23 cellular contexts compared by ENCODE assay signal in the genomic region with DNA sequence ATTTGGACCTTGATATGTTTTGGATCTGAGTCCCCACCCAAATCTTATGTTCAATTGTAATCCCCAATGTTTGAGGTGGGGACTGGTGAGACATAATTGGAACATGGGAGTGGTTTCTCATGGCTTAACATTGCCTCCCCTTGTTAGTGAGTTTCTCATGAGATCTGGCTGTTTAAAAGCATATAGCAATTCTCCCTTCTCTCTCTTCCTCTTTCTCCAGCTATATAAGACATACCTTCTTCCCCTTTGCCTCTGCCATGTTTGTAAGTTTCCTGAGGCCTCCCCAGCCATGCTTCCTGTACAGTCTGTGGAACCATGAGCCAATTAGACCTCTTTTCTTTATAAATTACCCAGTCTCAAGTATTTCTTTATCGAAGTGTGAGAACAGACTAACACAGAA.
"Had no signal": no experiment of that assay in that cellular context is flagged by ENCODE, and none has a peak within 500 bp of the region (broad histone marks: within the 10 kb centered on the region; RNA-seq: fewer than 3 reads in every experiment).

No MANE protein-coding gene starts in this region.

- H3K4me3 Mint-ChIP-seq: dendritic cell treated with granulocyte-macrophage colony-stimulating factor and Interleukin-4, amounts not matched to agents 40 ng/mL and 50 ng/mL, for 4 days; endodermal cell; naive B cell; natural killer cell treated with Interleukin-12 subunit alpha and Interleukin-12 subunit beta and Interleukin-15 and Interleukin-18, amount 100 ng/mL, for 72 hours; neural crest cell; stimulated activated naive CD8-positive, alpha-beta T cell treated with anti-CD3 and anti-CD28 coated beads, Interleukin-15, amount 100 ng/mL, for 72 hours had no signal

- H3K27me3 Mint-ChIP-seq: dendritic cell treated with granulocyte-macrophage colony-stimulating factor and Interleukin-4, amounts not matched to agents 40 ng/mL and 50 ng/mL, for 4 days; naive B cell; natural killer cell treated with Interleukin-12 subunit alpha and Interleukin-12 subunit beta and Interleukin-15 and Interleukin-18, amount 100 ng/mL, for 72 hours; stimulated activated naive CD8-positive, alpha-beta T cell treated with anti-CD3 and anti-CD28 coated beads, Interleukin-15, amount 100 ng/mL, for 72 hours had no signal

- H3K27ac Mint-ChIP-seq: dendritic cell treated with granulocyte-macrophage colony-stimulating factor and Interleukin-4, amounts not matched to agents 40 ng/mL and 50 ng/mL, for 4 days; endodermal cell; naive B cell; natural killer cell treated with Interleukin-12 subunit alpha and Interleukin-12 subunit beta and Interleukin-15 and Interleukin-18, amount 100 ng/mL, for 72 hours; stimulated activated naive CD8-positive, alpha-beta T cell treated with anti-CD3 and anti-CD28 coated beads, Interleukin-15, amount 100 ng/mL, for 72 hours had no signal

- H3K36me3 Mint-ChIP-seq: naive B cell had no signal

- H3K4me1 Mint-ChIP-seq: endodermal cell; naive B cell; neural crest cell; stimulated activated naive CD8-positive, alpha-beta T cell treated with anti-CD3 and anti-CD28 coated beads, Interleukin-15, amount 100 ng/mL, for 72 hours had no signal

- DNase-seq: effector CD8-positive, alpha-beta T cell; endodermal cell; foreskin fibroblast; gastrocnemius medialis; head of caudate nucleus; left ventricle myocardium superior; lower lobe of right lung; mucosa of descending colon; naive B cell; retina; right lobe of liver; small intestine; stimulated activated CD4-positive, alpha-beta T cell treated with anti-CD3 and anti-CD28 coated beads, Interleukin-1b, Interleukin-23, amount 100 ng/mL, for 48 hours; stimulated activated CD4-positive, alpha-beta T cell treated with anti-CD3 and anti-CD28 coated beads, Interleukin-4, amount 100 ng/mL, for 1 hour; stimulated activated CD8-positive, alpha-beta memory T cell treated with anti-CD3 and anti-CD28 coated beads, Interleukin-4, amount 100 ng/mL, for 48 hours; stimulated activated naive CD4-positive, alpha-beta T cell; stimulated activated naive CD8-positive, alpha-beta T cell treated with anti-CD3 and anti-CD28 coated beads, Interleukin-15, amount 100 ng/mL, for 72 hours; transverse colon; upper lobe of right lung; uterus had no signal
